In genomic region chr7:137998250-137998649, GRCh38 we compare ENCODE assay signal across 1 cellular context.
TF ChIP-seq lines count a peak whose summit lies in the region.

No MANE protein-coding gene starts in this region.

TF ChIP-seq in GM23338, 12 proteins besides CTCF, POLR2A, EP300 and RAD21 (continued from another document):
- TF ChIP-seq NANOG (IDR thresholded peaks at IDR 0.05; ENCODE audit: borderline replicate concordance) (no peak), ZNF331 (CRISPR knock-in tag; IDR thresholded peaks at IDR 0.05; ENCODE audit: low read depth) (no peak)
